9 cellular contexts compared by ENCODE assay signal in genomic region chrX:15146515-15146914, GRCh38.
A peak's percentile ranks its signal among the peaks of the same experiment; 100 is the strongest.
DNase-seq lines count a peak whose midpoint lies in the region; ATAC-seq and TF ChIP-seq lines count a peak whose summit lies in the region.
"Had no signal": no experiment of that assay in that cellular context is flagged by ENCODE, and none has a peak within 500 bp of the region (broad histone marks: within the 10 kb centered on the region; RNA-seq: fewer than 3 reads in every experiment).

No MANE protein-coding gene starts in this region.

- H4K20me1 ChIP-seq in mammary epithelial cell (ENCODE audit: insufficient read depth, low read length) (no peaks in the 10 kb centered on the region), neural progenitor cell (ENCODE audit: low read depth) (no peaks in the 10 kb centered on the region)

- H3K9ac ChIP-seq in mammary epithelial cell (ENCODE audit: insufficient read depth, low read length), result no peak overlapping the region
- H3K9ac ChIP-seq in neural progenitor cell, result no peak overlapping the region

- no peaks in the 10 kb centered on the region for H3K36me3 ChIP-seq in mammary epithelial cell (ENCODE audit: insufficient read depth, low read length)
- H3K36me3 ChIP-seq in neural progenitor cell, result no peaks in the 10 kb centered on the region

- CTCF ChIA-PET in mammary epithelial cell (lab: Charles Lee; ENCODE audit: low non-redundant PET), result no interaction called here

- WGBS in mammary epithelial cell (ENCODE audit: low coverage, missing lambda C conversion rate), result 26% methylated on average over 6 of the region's 6 CpGs

- H3K4me3 ChIP-seq in GM12864 (ENCODE audit: low read depth, low read length) (no peak overlapping the region), NB4 (ENCODE audit: low read depth, low read length) (no peak overlapping the region), mammary epithelial cell (replicated peaks in 1 of 3; ENCODE audit: insufficient read depth in 1 of 3, low read depth in 2 of 3, low read length in 3 of 3) (no peak overlapping the region), neural progenitor cell (no peak overlapping the region)

- TF ChIP-seq POLR2A in NB4 (IDR thresholded peaks at IDR 0.05; ENCODE audit: extremely low read depth, insufficient read length), result no peak

- peaks cover 2% of the 10 kb centered on the region for H3K9me3 Mint-ChIP-seq in neural progenitor cell

- in situ Hi-C loops in mammary epithelial cell (cut with MboI; ENCODE audit: low sequenced_read_pairs in 2 of 2), result loop anchor here in 1 of 2 donors (10.0 kb wide), 1 partner anchor 1102 kb away; no protein-coding TSS in a partner anchor

- no peaks in the 10 kb centered on the region for H3K36me3 Mint-ChIP-seq in neural progenitor cell

- intact Hi-C loops in mammary epithelial cell (cut with micrococcal nuclease), result loop anchor here (10.0 kb wide), 1 partner anchor 182 kb away; no protein-coding TSS in a partner anchor

- H3K27ac ChIP-seq in mammary epithelial cell (ENCODE audit: insufficient read depth, low read depth, low read length) (no peak overlapping the region), neural progenitor cell (no peak overlapping the region)

- H3K9me3 ChIP-seq in mammary epithelial cell (replicated peaks; ENCODE audit: insufficient read depth, low read length) (no peaks in the 10 kb centered on the region), neural progenitor cell (ENCODE audit: low read depth) (peaks cover 4% of the 10 kb centered on the region)

- peaks cover 12% of the 10 kb centered on the region for H3K4me1 Mint-ChIP-seq in neural progenitor cell

- H2AFZ ChIP-seq in mammary epithelial cell (ENCODE audit: low read depth, low read length) (no peak overlapping the region), neural progenitor cell (replicated peaks) (no peak overlapping the region)

- no peak overlapping the region for H3K4me3 Mint-ChIP-seq in neural progenitor cell

- no peaks in the 10 kb centered on the region for H3K27me3 Mint-ChIP-seq in neural progenitor cell (ENCODE audit: insufficient read depth, low read depth)

- H3K4me2 ChIP-seq in mammary epithelial cell (ENCODE audit: insufficient read depth, low read depth, low read length) (no peak overlapping the region), neural progenitor cell (no peak overlapping the region)

- dilution Hi-C loops in mammary epithelial cell (cut with HindIII; ENCODE audit: low sequenced_read_pairs), result no loop called here

- no peaks in the 10 kb centered on the region for H3K79me2 ChIP-seq in mammary epithelial cell (ENCODE audit: insufficient read depth, low read length)
- no peaks in the 10 kb centered on the region for H3K79me2 ChIP-seq in neural progenitor cell (ENCODE audit: low read depth)

- H3F3A ChIP-seq in neural progenitor cell (ENCODE audit: low read depth), result no peaks in the 10 kb centered on the region

- BruUV-seq in mammary epithelial cell (replicated peaks; lab: Mats Ljungman, UMichigan), result no TSS peak

- H3K27me3 ChIP-seq in mammary epithelial cell (ENCODE audit: insufficient read depth, low read length), result no peaks in the 10 kb centered on the region
- no peaks in the 10 kb centered on the region for H3K27me3 ChIP-seq in neural progenitor cell

- TF ChIP-seq CTCF in GM12864 (IDR thresholded peaks at IDR 0.05; ENCODE audit: low read depth, low read length, missing control alignments) (peak; percentile 37), NB4 (IDR thresholded peaks at IDR 0.05; ENCODE audit: low read depth, low read length) (peak; percentile 30), mammary epithelial cell (conservative IDR thresholded peaks at IDR 0.05 in 1 of 2, IDR thresholded peaks at IDR 0.05 in 1 of 2; ENCODE audit: extremely low read depth in 1 of 2, insufficient read depth in 1 of 2, low read depth in 1 of 2, low read length in 2 of 2) (peak; percentile 39 to 51), neural progenitor cell (IDR thresholded peaks at IDR 0.05) (peak; percentile 62)

- DNase-seq in GM12864 (ENCODE audit: low read depth), result no peak
- peak; percentile 30 for DNase-seq in NB4 (ENCODE audit: low read depth)
- DNase-seq in mammary epithelial cell, result no peak
- DNase-seq in neural progenitor cell (ENCODE audit: low spot score), result peak; percentile 39
- no peak for DNase-seq in NCI-H526 treated with DMSO at 0.1 percent for 48 hours (lab: John Stamatoyannopoulos, UW)
- DNase-seq: kidney glomerular epithelial cell had no signal

- ATAC-seq in GM21515 (IDR thresholded peaks at IDR 0.05; ENCODE audit: unreplicated experiment) (no peak), GM19035 (IDR thresholded peaks at IDR 0.05; ENCODE audit: unreplicated experiment) (no peak), GM21786 (IDR thresholded peaks at IDR 0.05; ENCODE audit: unreplicated experiment) (no peak)

- H3K4me1 ChIP-seq in mammary epithelial cell (ENCODE audit: insufficient read depth, low read length), result no peaks in the 10 kb centered on the region
- no peaks in the 10 kb centered on the region for H3K4me1 ChIP-seq in neural progenitor cell

- no peak overlapping the region for H3K27ac Mint-ChIP-seq in neural progenitor cell

Comparison
In these comparisons a context has a peak if more than half of its experiments do, and no peak if none do; other contexts are left out.
1. DNase-seq: peak in NB4 (single experiment) and neural progenitor cell (single experiment); none in GM12864 (single experiment), mammary epithelial cell (single experiment) and NCI-H526 treated with DMSO at 0.1 percent for 48 hours (single experiment).
2. Peak in every context shown above with its lines, with median percentiles within 50 percentile points of each other: CTCF ChIP-seq.